23 cellular contexts compared by ENCODE assay signal in the genomic region with DNA sequence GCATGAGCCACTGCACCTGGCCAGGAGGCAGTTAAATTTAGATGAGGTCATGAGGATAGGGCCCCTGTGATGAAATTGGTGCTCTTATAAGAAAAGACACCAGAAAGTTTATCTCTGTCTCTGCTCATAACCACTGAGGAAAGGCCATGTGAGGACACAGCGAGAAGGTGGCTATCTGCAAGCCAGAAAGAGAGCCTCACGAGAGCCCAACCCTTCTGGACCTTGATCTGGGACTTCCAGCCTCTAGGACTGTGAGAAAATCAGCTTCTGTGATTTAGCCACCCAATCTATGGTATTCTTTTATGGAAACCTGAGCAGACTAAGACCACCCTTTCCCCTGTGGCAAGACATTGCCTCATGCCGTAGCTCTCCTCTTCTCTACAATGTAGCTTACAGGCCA.
"Had no signal": no experiment of that assay in that cellular context is flagged by ENCODE, and none has a peak within 500 bp of the region (broad histone marks: within the 10 kb centered on the region; RNA-seq: fewer than 3 reads in every experiment).

No MANE protein-coding gene starts in this region.

- ATAC-seq: Panc1, PC-3, SK-N-SH treated with all-trans-retinoic acid at 6 μM for 48 hours had no signal

- H3K27ac ChIP-seq: HL-60, RWPE1, SJCRH30 had no signal

- H3K27me3 ChIP-seq: MG63, SJCRH30 had no signal

- H3K4me3 ChIP-seq: MG63, SJCRH30 had no signal

- H3K9me3 ChIP-seq: MG63, SJCRH30 had no signal

- H3K36me3 ChIP-seq: MG63, SJCRH30 had no signal

- DNase-seq: KBM-7; MG63; NCI-H1092 treated with DMSO at 0.1 percent for 48 hours; NCI-H1436; NCI-H187; NCI-H2029; NCI-H2081 treated with DMSO at 0.1 percent for 48 hours; NCI-H2171; NCI-H226; NCI-H446; NCI-H510A; NCI-H524 treated with DMSO at 0.1 percent for 48 hours; NCI-H69; NCI-H774; NK-92 treated with Interleukin-12 subunit alpha and Interleukin-12 subunit beta, amount 100 ng/mL, for 24 hours; PC-3; SHP77 treated with DMSO at 0.1 percent for 48 hours; SJCRH30 had no signal

- FAIRE-seq: HTR-8/SVneo had no signal
